ENCODE assay signal across 1 cellular context in genomic region chr19:19343762-19344161, GRCh38.
TF ChIP-seq lines count a peak whose summit lies in the region.

No MANE protein-coding gene starts in this region.

TF ChIP-seq in IMR-90, 13 proteins besides CTCF, POLR2A, EP300 and RAD21:
- TF ChIP-seq CEBPB (IDR thresholded peaks at IDR 0.05; ENCODE audit: low read depth, low read length) (no peak), MAZ (IDR thresholded peaks at IDR 0.05; ENCODE audit: borderline replicate concordance, low read depth, low read length) (no peak), NFE2L2 (IDR thresholded peaks at IDR 0.05; ENCODE audit: low read depth, low read length) (no peak), RFX5 (IDR thresholded peaks at IDR 0.05; ENCODE audit: low read depth, low read length) (no peak), BHLHE40 (IDR thresholded peaks at IDR 0.05; ENCODE audit: low read depth, low read length) (no peak), MXI1 (IDR thresholded peaks at IDR 0.05; ENCODE audit: borderline replicate concordance, low read depth, low read length) (no peak), USF2 (IDR thresholded peaks at IDR 0.05; ENCODE audit: low read depth, low read length) (no peak), SMC3 (IDR thresholded peaks at IDR 0.05; ENCODE audit: low read depth, low read length) (no peak), RCOR1 (IDR thresholded peaks at IDR 0.05; ENCODE audit: insufficient replicate concordance, low read length) (no peak), MAFK (IDR thresholded peaks at IDR 0.05; ENCODE audit: low read depth, low read length) (no peak), FOS (IDR thresholded peaks at IDR 0.05; ENCODE audit: low read depth, low read length) (no peak), CHD1 (IDR thresholded peaks at IDR 0.05; ENCODE audit: low read depth, low read length) (no peak)
- TF ChIP-seq, protein P1, sequence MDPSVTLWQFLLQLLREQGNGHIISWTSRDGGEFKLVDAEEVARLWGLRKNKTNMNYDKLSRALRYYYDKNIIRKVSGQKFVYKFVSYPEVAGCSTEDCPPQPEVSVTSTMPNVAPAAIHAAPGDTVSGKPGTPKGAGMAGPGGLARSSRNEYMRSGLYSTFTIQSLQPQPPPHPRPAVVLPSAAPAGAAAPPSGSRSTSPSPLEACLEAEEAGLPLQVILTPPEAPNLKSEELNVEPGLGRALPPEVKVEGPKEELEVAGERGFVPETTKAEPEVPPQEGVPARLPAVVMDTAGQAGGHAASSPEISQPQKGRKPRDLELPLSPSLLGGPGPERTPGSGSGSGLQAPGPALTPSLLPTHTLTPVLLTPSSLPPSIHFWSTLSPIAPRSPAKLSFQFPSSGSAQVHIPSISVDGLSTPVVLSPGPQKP (IDR thresholded peaks at IDR 0.05; ENCODE audit: borderline replicate concordance, low read depth, low read length), result no peak
TF ChIP-seq in IMR-90: peak in this region for 0.
